Comparison of ENCODE assay signal across 8 cellular contexts in the genomic region with DNA sequence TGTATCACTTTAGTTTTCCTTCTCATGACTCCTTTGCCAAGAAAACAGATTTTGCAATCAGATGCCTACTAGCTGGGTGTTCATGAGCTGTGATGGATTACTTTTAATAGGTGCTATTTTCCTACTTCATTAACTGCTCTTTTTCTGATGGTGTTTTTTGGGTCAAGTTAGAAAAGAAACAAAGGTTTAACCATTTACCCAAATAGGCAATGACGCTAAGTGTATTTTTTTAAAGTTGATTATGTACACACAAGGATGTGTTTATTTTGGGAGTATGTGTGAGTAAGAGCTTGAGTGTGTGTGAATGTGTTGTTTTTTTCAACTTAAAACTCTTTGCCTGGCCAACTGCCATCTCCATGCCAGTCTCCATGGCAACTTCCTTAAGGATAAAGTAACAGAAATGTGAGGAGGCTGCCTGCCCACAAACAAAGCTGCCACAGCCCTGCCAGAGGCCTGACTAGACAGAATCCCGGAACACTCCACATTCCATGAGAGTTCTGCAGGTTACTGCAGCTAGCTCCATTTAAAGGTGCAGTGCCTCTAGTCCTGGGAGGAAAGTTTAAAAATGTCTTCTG.
DNase-seq lines count a peak whose midpoint lies in the region; ATAC-seq, FAIRE-seq and TF ChIP-seq lines count a peak whose summit lies in the region.

No MANE protein-coding gene starts in this region.

- DNase-seq in C1 segment of cervical spinal cord (lab: John Stamatoyannopoulos, UW), result peak in 8 of 14 donors; percentile 1 to 55 (median 8)
- DNase-seq in NCI-H2107 (lab: John Stamatoyannopoulos, UW), result peak; percentile 50
- peak; percentile 17 to 90 for DNase-seq in T47D (ENCODE audit: low read depth in 1 of 2, low spot score in 1 of 2)
- peak; percentile 98 for DNase-seq in iris pigment epithelial cell (ENCODE audit: low read depth)
- DNase-seq in tibial nerve (ENCODE audit: low spot score in 2 of 2), result peak; percentile 12 to 14
- no peak for DNase-seq in AML-193 (lab: John Stamatoyannopoulos, UW)
- no peak for DNase-seq in GM12892 (ENCODE audit: insufficient read length)

- H3K9me3 ChIP-seq in tibial nerve, result no peaks in the 10 kb centered on the region

- H3K4me3 ChIP-seq in tibial nerve, result no peak overlapping the region

- H3K27me3 ChIP-seq in tibial nerve, result no peaks in the 10 kb centered on the region

- H3K27ac ChIP-seq in tibial nerve, result no peak overlapping the region

- TF ChIP-seq CTCF in tibial nerve (IDR thresholded peaks at IDR 0.05), result no peak

- in situ Hi-C loops in T47D (cut with HindIII; ENCODE audit: low pct_unique_long_range_greater_than_20kb, low sequenced_read_pairs), result no loop called here

- H3K36me3 ChIP-seq in tibial nerve, result no peaks in the 10 kb centered on the region

- TF ChIP-seq EP300 in tibial nerve (IDR thresholded peaks at IDR 0.05), result no peak

- 15 to 20% methylated on average over 2 of the region's 2 CpGs for WGBS in tibial nerve, 2 donors

- ATAC-seq in HG03159 (IDR thresholded peaks at IDR 0.05; ENCODE audit: unreplicated experiment), result no peak

- FAIRE-seq in GM12892 (lab: Jason Lieb, UNC), result no peak

- TF ChIP-seq POLR2A in tibial nerve (IDR thresholded peaks at IDR 0.05) (no peak), GM12892 (IDR thresholded peaks at IDR 0.05; ENCODE audit: low read depth, low read length) (no peak)

- H3K4me1 ChIP-seq in tibial nerve, result peaks cover 0 to 12% (median 0%) of the 10 kb centered on the region in 4 donors

Comparison
In these comparisons a context has a peak if more than half of its experiments do, and no peak if none do; other contexts are left out.
1. DNase-seq: peak in C1 segment of cervical spinal cord (8 of 14), NCI-H2107 (single experiment), T47D (2 of 2), iris pigment epithelial cell (single experiment) and tibial nerve (2 of 2); none in AML-193 (0 of 2) and GM12892 (single experiment).